Comparison of ENCODE assay signal across 35 cellular contexts in genomic region chr12:103755425-103755824, GRCh38.
"Had no signal": no experiment of that assay in that cellular context is flagged by ENCODE, and none has a peak within 500 bp of the region (broad histone marks: within the 10 kb centered on the region; RNA-seq: fewer than 3 reads in every experiment).

No MANE protein-coding gene starts in this region.

- DNase-seq: Karpas-422, Kasumi-1, KG1, MG63, MM.1S, MV-4-11, NCI-H1048, NCI-H1092, NCI-H1092 treated with DMSO at 0.1 percent for 48 hours, NCI-H1105, NCI-H1105 treated with DMSO at 0.1 percent for 48 hours, NCI-H1417, NCI-H1417 treated with DMSO at 0.1 percent for 48 hours, NCI-H1436, NCI-H1436 treated with DMSO at 0.1 percent for 48 hours, NCI-H146, NCI-H1694, NCI-H1694 treated with DMSO at 0.1 percent for 48 hours, NCI-H187, NCI-H187 treated with DMSO at 0.1 percent for 48 hours, NCI-H1930, NCI-H2029, NCI-H2029 treated with DMSO at 0.1 percent for 48 hours, NCI-H2081, NCI-H2081 treated with DMSO at 0.1 percent for 48 hours, NCI-H2107, NCI-H2171, NCI-H2171 treated with DMSO at 0.1 percent for 48 hours, NCI-H2227 treated with DMSO at 0.1 percent for 48 hours, NCI-H226, NCI-H345, NCI-H446, NCI-H446 treated with DMSO at 0.1 percent for 48 hours, NCI-H510A had no signal

- H3K9ac ChIP-seq: KMS-11 had no signal

- H3K4me3 ChIP-seq: MG63 had no signal

- H3K36me3 ChIP-seq: MG63 had no signal

- H3K4me2 ChIP-seq: KMS-11 had no signal

- H3K9me3 ChIP-seq: MG63 had no signal

- H3K27ac ChIP-seq: KMS-11 had no signal

- H3K27me3 ChIP-seq: MG63 had no signal
